ENCODE assay signal across 6 cellular contexts in the genomic region with DNA sequence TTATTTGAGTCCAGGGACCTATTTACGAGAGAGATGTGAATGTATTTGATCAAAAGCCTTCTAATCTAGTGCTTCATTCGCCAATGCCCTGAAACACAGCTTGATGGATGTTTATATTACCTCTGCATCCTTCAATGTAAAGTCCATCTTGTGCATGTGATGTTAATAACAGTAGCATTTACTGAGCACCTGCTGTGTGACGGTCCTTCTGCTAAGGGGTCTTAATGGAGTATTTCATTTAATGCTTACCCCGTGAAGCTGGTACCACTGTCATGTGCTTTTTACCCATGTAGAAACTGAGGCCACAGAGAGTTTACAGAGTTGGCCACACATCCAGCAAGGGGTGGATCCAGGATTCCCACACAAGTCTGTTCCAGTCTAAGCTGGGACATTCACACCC.
"Had no signal": no experiment of that assay in that cellular context is flagged by ENCODE, and none has a peak within 500 bp of the region (broad histone marks: within the 10 kb centered on the region; RNA-seq: fewer than 3 reads in every experiment).

No MANE protein-coding gene starts in this region.

- H3K36me3 ChIP-seq: HAP-1 had no signal

- H3K4me1 Mint-ChIP-seq: GM23338, IgD-negative memory B cell had no signal

- ATAC-seq: GM23338, HCT116, HepG2 had no signal

- H3K27ac Mint-ChIP-seq: GM23338, HFFc6, IgD-negative memory B cell had no signal

- DNase-seq: HFFc6 had no signal

- H3K4me3 Mint-ChIP-seq: GM23338, HFFc6, IgD-negative memory B cell had no signal

- H3K36me3 Mint-ChIP-seq: IgD-negative memory B cell had no signal

- H3K4me3 ChIP-seq: GM23338, HAP-1 had no signal
